Comparison of ENCODE assay signal across 8 cellular contexts in the genomic region with DNA sequence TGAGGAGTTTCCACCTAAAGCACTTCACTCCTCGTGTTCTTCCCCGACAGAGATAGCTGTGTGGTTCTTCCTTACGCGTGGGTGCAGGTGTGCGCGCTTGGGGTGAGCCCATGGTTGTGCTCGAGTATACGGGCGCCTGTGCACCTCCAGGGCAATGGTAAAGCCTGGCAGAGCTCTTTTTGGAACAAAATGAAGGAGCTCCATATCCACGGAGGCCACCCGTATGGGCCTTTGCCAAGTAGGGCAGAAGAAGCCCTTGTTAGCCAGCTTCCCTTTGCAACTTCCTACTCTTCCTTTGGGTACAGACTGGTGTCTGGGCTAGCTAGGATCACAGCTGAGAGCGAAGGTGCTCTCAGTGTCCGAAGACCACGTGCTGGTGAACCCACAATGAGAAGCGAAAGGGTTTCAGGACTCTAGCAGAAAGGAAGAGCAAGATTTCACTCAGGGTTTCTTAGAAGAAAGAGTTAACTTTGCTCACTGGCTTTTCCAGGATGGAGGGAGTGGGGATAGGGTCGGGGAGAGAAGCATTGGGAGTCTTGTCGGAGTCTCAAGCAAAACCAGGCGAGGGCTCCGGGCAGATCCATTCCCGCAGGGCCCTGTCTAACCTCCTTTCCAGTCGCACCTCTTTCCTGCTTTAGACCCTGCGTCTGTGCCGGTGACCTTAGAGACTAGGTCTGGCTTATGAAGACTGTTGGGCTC. TPM values are rescaled to one million over a fixed set of nuclear protein-coding genes. Genes with fewer than 3 reads are reported as not detected.
DNase-seq lines count a peak whose midpoint lies in the region; ATAC-seq, FAIRE-seq and TF ChIP-seq lines count a peak whose summit lies in the region.

No MANE protein-coding gene starts in this region.

- no peak overlapping the region for H2AFZ ChIP-seq in MM.1S (ENCODE audit: low read length)

- CTCF ChIA-PET in CD4-positive, alpha-beta T cell (lab: Charles Lee), result no interaction called here

- H3K4me1 ChIP-seq in MM.1S (ENCODE audit: low read length), result no peaks in the 10 kb centered on the region
- H3K4me1 ChIP-seq in kidney (ENCODE audit: control insufficient read depth in 1 of 2, insufficient read depth in 1 of 2, low read depth in 1 of 2, low read length in 2 of 2), result peaks cover 0 to 10% of the 10 kb centered on the region in 2 donors
- peaks cover 23% of the 10 kb centered on the region for H3K4me1 ChIP-seq in stomach smooth muscle (ENCODE audit: control insufficient read depth, insufficient read depth, low read length)

- ATAC-seq in CD4-positive, alpha-beta T cell (ENCODE audit: poor library complexity), result no peak

- H3K36me3 ChIP-seq in MM.1S (replicated peaks; ENCODE audit: insufficient read depth, low read length), result no peaks in the 10 kb centered on the region
- no peaks in the 10 kb centered on the region for H3K36me3 ChIP-seq in kidney (ENCODE audit: control insufficient read depth in 1 of 2, insufficient read depth in 2 of 2, low read length in 2 of 2)
- no peaks in the 10 kb centered on the region for H3K36me3 ChIP-seq in stomach smooth muscle (ENCODE audit: control insufficient read depth in 2 of 2, insufficient read depth in 2 of 2, low read length in 2 of 2)

- no peak overlapping the region for H3K27ac ChIP-seq in CD4-positive, alpha-beta T cell (ENCODE audit: low read depth, low read length)
- H3K27ac ChIP-seq in MM.1S (ENCODE audit: low read length) (no peak overlapping the region), kidney (ENCODE audit: low read depth in 2 of 2, low read length in 2 of 2) (peak overlapping the region; percentile 8 to 16), stomach smooth muscle (ENCODE audit: low read length) (peak overlapping the region; percentile 55)

- H3K27me3 ChIP-seq in CD4-positive, alpha-beta T cell (ENCODE audit: control insufficient read depth, insufficient read depth, low read length), result peaks cover 70% of the 10 kb centered on the region
- H3K27me3 ChIP-seq in MM.1S (replicated peaks; ENCODE audit: insufficient read depth, low read length), result no peaks in the 10 kb centered on the region; the same call in 1 of the 2 replicates
- H3K27me3 ChIP-seq in stomach smooth muscle (ENCODE audit: control insufficient read depth in 1 of 2, insufficient read depth in 2 of 2, low read length in 2 of 2), result peaks cover 33 to 42% of the 10 kb centered on the region in 2 donors

- peak overlapping the region; percentile 65 for H3K4me2 ChIP-seq in MM.1S (ENCODE audit: low read depth, low read length)

- H3K4me3 ChIP-seq in MM.1S (ENCODE audit: low read length) (no peak overlapping the region), kidney (ENCODE audit: low read length in 2 of 2) (peak overlapping the region; percentile 52 to 53), stomach smooth muscle (ENCODE audit: low read length in 2 of 2) (peak overlapping the region; percentile 62 to 78)

- H3F3A ChIP-seq in MM.1S (ENCODE audit: insufficient read depth, low read length), result no peaks in the 10 kb centered on the region

- peak overlapping the region; percentile 60 for H3K4me3 Mint-ChIP-seq in CD4-positive, alpha-beta T cell

- peaks cover 72% of the 10 kb centered on the region for H3K27me3 Mint-ChIP-seq in CD4-positive, alpha-beta T cell

- DNase-seq in CD4-positive, alpha-beta T cell, result no peak
- DNase-seq in MM.1S (no peak), astrocyte of the hippocampus (ENCODE audit: low read depth, low spot score) (peak; percentile 49), kidney (peak; percentile 48), MV-4-11 (lab: John Stamatoyannopoulos, UW) (no peak), 8988T (no peak)
- DNase-seq in central memory CD4-positive, alpha-beta T cell, result no peak

- H3K9me2 ChIP-seq in MM.1S (replicated peaks; ENCODE audit: insufficient read depth, low read length), result no peaks in the 10 kb centered on the region

- POLR2A ChIA-PET in CD4-positive, alpha-beta T cell (lab: Charles Lee), result no interaction called here

- TF ChIP-seq CTCF in CD4-positive, alpha-beta T cell (IDR thresholded peaks at IDR 0.05), result no peak
- TF ChIP-seq CTCF in MM.1S (IDR thresholded peaks at IDR 0.05; ENCODE audit: low read length) (no peak), kidney (IDR thresholded peaks at IDR 0.05; ENCODE audit: borderline replicate concordance, extremely low read depth, insufficient read depth) (no peak)

- no peak overlapping the region for H3K27ac Mint-ChIP-seq in CD4-positive, alpha-beta T cell

- H3K4me1 Mint-ChIP-seq in CD4-positive, alpha-beta T cell (ENCODE audit: low read depth), result peaks cover 19% of the 10 kb centered on the region

- intact Hi-C loops in CD4-positive, alpha-beta T cell (cut with DNase I, micrococcal nuclease), result no loop called here
- intact Hi-C loops in kidney (cut with DNase I), result no loop called here

- H3K36me3 Mint-ChIP-seq in CD4-positive, alpha-beta T cell (ENCODE audit: low read depth), result no peaks in the 10 kb centered on the region

- H3K9me3 Mint-ChIP-seq in CD4-positive, alpha-beta T cell, result no peaks in the 10 kb centered on the region

- H3K9ac ChIP-seq in MM.1S (ENCODE audit: low read length) (no peak overlapping the region), kidney (ENCODE audit: low read length in 2 of 2) (no peak overlapping the region), stomach smooth muscle (ENCODE audit: low read length in 2 of 2) (peak overlapping the region; percentile 42 to 67)

- no peaks in the 10 kb centered on the region for H3K79me2 ChIP-seq in MM.1S (ENCODE audit: low read length)

- FAIRE-seq in kidney (lab: Jason Lieb, UNC), result no peak

- H3K9me3 ChIP-seq in CD4-positive, alpha-beta T cell (ENCODE audit: control insufficient read depth, low read length), result no peaks in the 10 kb centered on the region
- H3K9me3 ChIP-seq in MM.1S (replicated peaks; ENCODE audit: insufficient read depth, low read length), result no peaks in the 10 kb centered on the region
- no peaks in the 10 kb centered on the region for H3K9me3 ChIP-seq in kidney (ENCODE audit: control insufficient read depth in 1 of 2, low read length in 2 of 2)
- H3K9me3 ChIP-seq in stomach smooth muscle (ENCODE audit: control insufficient read depth in 2 of 2, low read length in 2 of 2), result no peaks in the 10 kb centered on the region

- H4K20me1 ChIP-seq in MM.1S (ENCODE audit: insufficient read depth, low read length), result no peaks in the 10 kb centered on the region

RNA-seq across cellular contexts. Expression of gene LRFN5, which starts 1.0 kb away (rescaled TPM):
- total RNA-seq in CD4-positive, alpha-beta T cell, result not detected
- 1.5 TPM for total RNA-seq in kidney
- 2.4 TPM for polyA plus RNA-seq in kidney (ENCODE audit: insufficient read depth, low read depth, low replicate concordance)

Comparison
In these comparisons a context has a peak if more than half of its experiments do, and no peak if none do; other contexts are left out.
1. DNase-seq: peak in astrocyte of the hippocampus (single experiment) and kidney (single experiment); none in CD4-positive, alpha-beta T cell (0 of 10), MM.1S (single experiment), MV-4-11 (single experiment), central memory CD4-positive, alpha-beta T cell (single experiment) and 8988T (single experiment).
2. H3K27ac ChIP-seq: peak in kidney (2 of 2) and stomach smooth muscle (single experiment); none in CD4-positive, alpha-beta T cell (single experiment) and MM.1S (single experiment).
3. H3K9ac ChIP-seq: peak in stomach smooth muscle (2 of 2); none in MM.1S (single experiment) and kidney (0 of 2).